ENCODE assay signal across 14 cellular contexts in genomic region chr1:199272107-199272506, GRCh38.
A peak's percentile ranks its signal among the peaks of the same experiment; 100 is the strongest.
DNase-seq lines count a peak whose midpoint lies in the region; ATAC-seq and TF ChIP-seq lines count a peak whose summit lies in the region.
"Had no signal": no experiment of that assay in that cellular context is flagged by ENCODE, and none has a peak within 500 bp of the region (broad histone marks: within the 10 kb centered on the region; RNA-seq: fewer than 3 reads in every experiment).

No MANE protein-coding gene starts in this region.

- H3K36me3 Mint-ChIP-seq in CD14-positive monocyte, result no peaks in the 10 kb centered on the region
- H3K36me3 Mint-ChIP-seq: activated naive CD4-positive, alpha-beta T cell treated with anti-CD3 and anti-CD28 coated beads, Interleukin-2, amount 10 ng/mL, durations not matched to agents 7 days and 5 days had no signal

- peaks cover 0 to 14% (median 9%) of the 10 kb centered on the region in 7 donors for H3K9me3 Mint-ChIP-seq in CD14-positive monocyte
- H3K9me3 Mint-ChIP-seq: activated naive CD4-positive, alpha-beta T cell treated with anti-CD3 and anti-CD28 coated beads, Interleukin-2, amount 10 ng/mL, durations not matched to agents 7 days and 5 days had no signal

- peaks cover 0 to 2% (median 1%) of the 10 kb centered on the region in 3 donors for H3K27me3 Mint-ChIP-seq in CD14-positive monocyte (ENCODE audit: low read depth in 3 of 3)

- no peak overlapping the region for H3K4me3 ChIP-seq in PC-3 (ENCODE audit: low read length)
- H3K4me3 ChIP-seq in mucosa of descending colon, result no peak overlapping the region

- POLR2A ChIA-PET in PC-3 (lab: Charles Lee; ENCODE audit: unreplicated experiment), result interaction anchor here (0.5 kb wide), 1 partner anchor 1117 kb away, joined by 6 read pairs; no protein-coding TSS in a partner anchor

- no peak overlapping the region for H2AFZ ChIP-seq in PC-3 (ENCODE audit: low read length)

- H3K9me3 ChIP-seq in PC-3 (ENCODE audit: low read length), result no peaks in the 10 kb centered on the region
- H3K9me3 ChIP-seq in mucosa of descending colon, result no peaks in the 10 kb centered on the region

- ATAC-seq in PC-3, result peak; percentile 26
- no peak for ATAC-seq in GM18519 (IDR thresholded peaks at IDR 0.05; ENCODE audit: low FRiP score, unreplicated experiment)
- no peak for ATAC-seq in mucosa of descending colon

- CTCF ChIA-PET in PC-3 (lab: Charles Lee), result no interaction called here

- no peak for TF ChIP-seq CTCF in PC-3 (conservative IDR thresholded peaks at IDR 0.05; ENCODE audit: low read depth, low read length)
- no peak for TF ChIP-seq CTCF in CD14-positive monocyte (IDR thresholded peaks at IDR 0.05)
- no peak for TF ChIP-seq CTCF in mucosa of descending colon (IDR thresholded peaks at IDR 0.05)

- no peaks in the 10 kb centered on the region for H3K79me2 ChIP-seq in PC-3 (ENCODE audit: low read length)

- H3K4me3 Mint-ChIP-seq in CD14-positive monocyte, result no peak overlapping the region
- H3K4me3 Mint-ChIP-seq: activated naive CD4-positive, alpha-beta T cell treated with anti-CD3 and anti-CD28 coated beads, Interleukin-2, amount 10 ng/mL, durations not matched to agents 7 days and 5 days had no signal

- H3K36me3 ChIP-seq in PC-3 (ENCODE audit: low read depth, low read length) (no peaks in the 10 kb centered on the region), mucosa of descending colon (ENCODE audit: low read depth) (no peaks in the 10 kb centered on the region)

- no peaks in the 10 kb centered on the region for H3K27me3 ChIP-seq in PC-3 (ENCODE audit: low read length)

- no peak overlapping the region for H3K9ac ChIP-seq in PC-3 (ENCODE audit: low read length)
- H3K9ac ChIP-seq: KMS-11 had no signal

- intact Hi-C loops in PC-3 (cut with micrococcal nuclease) (loop anchor here (5.0 kb wide), 2 partner anchors 280 to 335 kb away; no protein-coding TSS in a partner anchor), CD14-positive monocyte (cut with micrococcal nuclease) (no loop called here), mucosa of descending colon (cut with DNase I, micrococcal nuclease) (no loop called here)

- no peaks in the 10 kb centered on the region for H3K9me2 ChIP-seq in PC-3 (replicated peaks; ENCODE audit: low read length)

- H3K4me1 ChIP-seq in PC-3 (ENCODE audit: insufficient read depth, low read length) (peaks cover 34% of the 10 kb centered on the region), mucosa of descending colon (ENCODE audit: low read depth) (no peaks in the 10 kb centered on the region)

- H3F3A ChIP-seq in PC-3 (ENCODE audit: low read length, unreplicated experiment), result peaks cover 9% of the 10 kb centered on the region

- H3K4me1 Mint-ChIP-seq in CD14-positive monocyte, result no peaks in the 10 kb centered on the region
- H3K4me1 Mint-ChIP-seq: activated naive CD4-positive, alpha-beta T cell treated with anti-CD3 and anti-CD28 coated beads, Interleukin-2, amount 10 ng/mL, durations not matched to agents 7 days and 5 days had no signal

- H4K20me1 ChIP-seq in PC-3 (ENCODE audit: low read length), result no peaks in the 10 kb centered on the region

- H3K4me2 ChIP-seq in PC-3 (ENCODE audit: low read length), result peak overlapping the region; percentile 41
- H3K4me2 ChIP-seq: KMS-11 had no signal

- DNase-seq in EH (ENCODE audit: low read depth) (peak; percentile 84), PC-3 (peak; percentile 52), fibroblast of gingiva (ENCODE audit: low read depth) (peak; percentile 93), pulmonary artery endothelial cell (ENCODE audit: low read depth, low spot score) (peak; percentile 8), NCI-H1092 (lab: John Stamatoyannopoulos, UW) (no peak), CD14-positive monocyte (ENCODE audit: low spot score) (no peak), mucosa of descending colon (no peak)
- DNase-seq: activated CD4-positive, alpha-beta T cell treated with anti-CD3 and anti-CD28 coated beads, Interleukin-2, amount 50 U/mL, for 4 hours; activated naive CD4-positive, alpha-beta T cell treated with anti-CD3 and anti-CD28 coated beads, Interleukin-2, amount 10 ng/mL, durations not matched to agents 7 days and 5 days; DMS79; NCI-H524; stimulated activated CD4-positive, alpha-beta T cell treated with anti-CD3 and anti-CD28 coated beads, Interleukin-4, amount 100 ng/mL, for 24 hours had no signal

- BruUV-seq in PC-3 (replicated peaks; lab: Mats Ljungman, UMichigan), result no TSS peak

- peak overlapping the region; percentile 74 for H3K27ac ChIP-seq in PC-3 (ENCODE audit: low read length)
- H3K27ac ChIP-seq: KMS-11 had no signal

- no peak overlapping the region for H3K27ac Mint-ChIP-seq in CD14-positive monocyte
- H3K27ac Mint-ChIP-seq: activated naive CD4-positive, alpha-beta T cell treated with anti-CD3 and anti-CD28 coated beads, Interleukin-2, amount 10 ng/mL, durations not matched to agents 7 days and 5 days had no signal

Comparison
In these comparisons a context has a peak if more than half of its experiments do, and no peak if none do; other contexts are left out.
1. DNase-seq: peak in EH (single experiment), PC-3 (single experiment), fibroblast of gingiva (single experiment) and pulmonary artery endothelial cell (single experiment); none in NCI-H1092 (single experiment), CD14-positive monocyte (single experiment) and mucosa of descending colon (0 of 3).